14 cellular contexts compared by ENCODE assay signal in genomic region chr1:33335020-33335419, GRCh38. TPM values are rescaled to one million over a fixed set of nuclear protein-coding genes. Genes with fewer than 3 reads are reported as not detected.
A peak's percentile ranks its signal among the peaks of the same experiment; 100 is the strongest.
DNase-seq lines count a peak whose midpoint lies in the region; ATAC-seq and TF ChIP-seq lines count a peak whose summit lies in the region.
"Had no signal": no experiment of that assay in that cellular context is flagged by ENCODE, and none has a peak within 500 bp of the region (broad histone marks: within the 10 kb centered on the region; RNA-seq: fewer than 3 reads in every experiment).

No MANE protein-coding gene starts in this region.

- peak overlapping the region in 1 of 2 donors; percentile 29 for H3K9ac ChIP-seq in colonic mucosa (ENCODE audit: low read depth in 2 of 2, low read length in 2 of 2)

- H3K27ac ChIP-seq in colonic mucosa = peak overlapping the region; percentile 11

- H3K4me3 ChIP-seq in colonic mucosa = no peak overlapping the region

- H3K36me3 ChIP-seq in colonic mucosa = peaks cover 7% of the 10 kb centered on the region

- peak overlapping the region; percentile 20 for H3K4me3 Mint-ChIP-seq in neural crest cell
- H3K4me3 Mint-ChIP-seq: activated T-helper 1 cell treated with anti-CD3 and anti-CD28 coated beads, Interleukin-12 subunit alpha, Interleukin-12 subunit beta, Interleukin-2, Interleukin-4 antibody, amounts not matched to agents 30 ng/mL and 10 ng/mL and 1 ng/mL, durations not matched to agents 14 hours and 24 hours and 36 hours; CD8-positive, alpha-beta T cell; stimulated activated naive B cell treated with anti-CD40 and anti-IgM and Interleukin-4, amounts not matched to agents 10 μg/mL and 1 μg/mL and 100 μg/mL, for 72 hours had no signal

- peak overlapping the region; percentile 96 for H3K27ac Mint-ChIP-seq in neural crest cell (ENCODE audit: unreplicated experiment)
- H3K27ac Mint-ChIP-seq: activated T-helper 1 cell treated with anti-CD3 and anti-CD28 coated beads, Interleukin-12 subunit alpha, Interleukin-12 subunit beta, Interleukin-2, Interleukin-4 antibody, amounts not matched to agents 30 ng/mL and 10 ng/mL and 1 ng/mL, durations not matched to agents 14 hours and 24 hours and 36 hours; CD8-positive, alpha-beta T cell; stimulated activated naive B cell treated with anti-CD40 and anti-IgM and Interleukin-4, amounts not matched to agents 10 μg/mL and 1 μg/mL and 100 μg/mL, for 72 hours had no signal

- intact Hi-C loops in colonic mucosa (cut with DNase I) = no loop called here

- no peaks in the 10 kb centered on the region for H3K27me3 ChIP-seq in colonic mucosa

- H3K4me1 Mint-ChIP-seq in neural crest cell = peaks cover 68% of the 10 kb centered on the region

- peaks cover 9% of the 10 kb centered on the region for H3K4me1 ChIP-seq in colonic mucosa

- no peaks in the 10 kb centered on the region for H3K9me3 ChIP-seq in colonic mucosa

- no peaks in the 10 kb centered on the region for H3K9me3 Mint-ChIP-seq in neural crest cell
- H3K9me3 Mint-ChIP-seq: activated T-helper 1 cell treated with anti-CD3 and anti-CD28 coated beads, Interleukin-12 subunit alpha, Interleukin-12 subunit beta, Interleukin-2, Interleukin-4 antibody, amounts not matched to agents 30 ng/mL and 10 ng/mL and 1 ng/mL, durations not matched to agents 14 hours and 24 hours and 36 hours; CD8-positive, alpha-beta T cell; stimulated activated naive B cell treated with anti-CD40 and anti-IgM and Interleukin-4, amounts not matched to agents 10 μg/mL and 1 μg/mL and 100 μg/mL, for 72 hours had no signal

- peak; percentile 9 to 21 for DNase-seq in AML-193 (lab: John Stamatoyannopoulos, UW)
- peak; percentile 75 for DNase-seq in NOMO-1 treated with DMSO at 0.1 percent for 48 hours (lab: John Stamatoyannopoulos, UW; ENCODE audit: unreplicated experiment)
- DNase-seq in colonic mucosa = no peak
- DNase-seq in neural crest cell (ENCODE audit: low read depth, low spot score) = no peak
- DNase-seq in A172 (ENCODE audit: low spot score) = no peak
- DNase-seq: CD8-positive, alpha-beta T cell; NCI-H2171 treated with DMSO at 0.1 percent for 48 hours; stimulated activated naive B cell treated with anti-CD40 and anti-IgM and Interleukin-4, amounts not matched to agents 10 μg/mL and 1 μg/mL and 100 μg/mL, for 72 hours had no signal

- ATAC-seq in GM18498 (IDR thresholded peaks at IDR 0.05; ENCODE audit: unreplicated experiment) (no peak), GM18511 (IDR thresholded peaks at IDR 0.05; ENCODE audit: unreplicated experiment) (no peak), HG02759 (IDR thresholded peaks at IDR 0.05; ENCODE audit: unreplicated experiment) (no peak)
- ATAC-seq: CD8-positive, alpha-beta T cell; stimulated activated naive B cell treated with anti-CD40 and anti-IgM and Interleukin-4, amounts not matched to agents 10 μg/mL and 1 μg/mL and 100 μg/mL, for 72 hours had no signal

- TF ChIP-seq CTCF in colonic mucosa (IDR thresholded peaks at IDR 0.05) = no peak
- TF ChIP-seq CTCF in neural crest cell (conservative IDR thresholded peaks at IDR 0.05) = no peak

- no peaks in the 10 kb centered on the region for H3K27me3 Mint-ChIP-seq in neural crest cell (ENCODE audit: low read depth)
- H3K27me3 Mint-ChIP-seq: stimulated activated naive B cell treated with anti-CD40 and anti-IgM and Interleukin-4, amounts not matched to agents 10 μg/mL and 1 μg/mL and 100 μg/mL, for 72 hours had no signal

- peaks cover 14% of the 10 kb centered on the region for H3K36me3 Mint-ChIP-seq in neural crest cell (ENCODE audit: low read depth)

RNA-seq across cellular contexts. Expression of gene A3GALT2, which starts 14.1 kb away (rescaled TPM):
- total RNA-seq in colonic mucosa (not detected), neural crest cell (not detected in 2 replicates)
- not detected in 2 replicates for total RNA-seq in A172 (2014; rRNA removed; shearing (Covaris generic))
- total RNA-seq: activated T-helper 1 cell treated with anti-CD3 and anti-CD28 coated beads, Interleukin-12 subunit alpha, Interleukin-12 subunit beta, Interleukin-2, Interleukin-4 antibody, amounts not matched to agents 30 ng/mL and 10 ng/mL and 1 ng/mL, durations not matched to agents 14 hours and 24 hours and 36 hours; CD8-positive, alpha-beta T cell; endothelial cell of umbilical vein; kidney epithelial cell had no signal

Comparison
In these comparisons a context has a peak if more than half of its experiments do, and no peak if none do; other contexts are left out.
1. DNase-seq: peak in AML-193 (2 of 2) and NOMO-1 treated with DMSO at 0.1 percent for 48 hours (single experiment); none in colonic mucosa (single experiment), neural crest cell (single experiment) and A172 (single experiment).